ENCODE assay signal across 28 cellular contexts in genomic region chr5:82987188-82987587, GRCh38.
"Had no signal": no experiment of that assay in that cellular context is flagged by ENCODE, and none has a peak within 500 bp of the region (broad histone marks: within the 10 kb centered on the region; RNA-seq: fewer than 3 reads in every experiment).

No MANE protein-coding gene starts in this region.

- H3K4me1 ChIP-seq: esophagus muscularis mucosa, psoas muscle, sigmoid colon, testis, tibial artery had no signal

- H3K9me3 Mint-ChIP-seq: effector memory CD8-positive, alpha-beta T cell; naive B cell; stimulated activated memory B cell treated with anti-CD40 and anti-IgM and Interleukin-4, amounts not matched to agents 10 μg/mL and 1 μg/mL and 100 μg/mL, for 72 hours had no signal

- FAIRE-seq: urothelium cell line had no signal

- H3K27ac Mint-ChIP-seq: effector memory CD8-positive, alpha-beta T cell; mesothelial cell of epicardium; naive B cell; natural killer cell treated with Interleukin-12 subunit alpha and Interleukin-12 subunit beta and Interleukin-15 and Interleukin-18, amount 100 ng/mL, for 72 hours; stimulated activated memory B cell treated with anti-CD40 and anti-IgM and Interleukin-4, amounts not matched to agents 10 μg/mL and 1 μg/mL and 100 μg/mL, for 72 hours had no signal

- DNase-seq: effector memory CD8-positive, alpha-beta T cell; foreskin melanocyte; head of caudate nucleus; kidney; mesenchymal stem cell; mucosa of descending colon; naive B cell; occipital lobe; ovary; posterior cingulate gyrus; psoas muscle; right cardiac atrium; sigmoid colon; stimulated activated CD4-positive, alpha-beta T cell treated with anti-CD3 and anti-CD28 coated beads, Interleukin-4, amount 100 ng/mL, for 4 hours; stimulated activated naive CD8-positive, alpha-beta T cell treated with anti-CD3 and anti-CD28 coated beads, Interleukin-15, Interleukin-2, amounts not matched to agents 100 U/mL and 50 U/mL, for 24 hours; substantia nigra; testis; tibial artery; upper lobe of left lung had no signal

- ATAC-seq: effector memory CD8-positive, alpha-beta T cell; left lobe of liver; mucosa of descending colon; natural killer cell treated with Interleukin-12 subunit alpha and Interleukin-12 subunit beta and Interleukin-15 and Interleukin-18, amount 100 ng/mL, for 72 hours; psoas muscle; right cardiac atrium; stimulated activated memory B cell treated with anti-CD40 and anti-IgM and Interleukin-4, amounts not matched to agents 10 μg/mL and 1 μg/mL and 100 μg/mL, for 72 hours; stimulated activated naive CD8-positive, alpha-beta T cell treated with anti-CD3 and anti-CD28 coated beads, Interleukin-15, Interleukin-2, amounts not matched to agents 100 U/mL and 50 U/mL, for 24 hours had no signal

- H3K9me3 ChIP-seq: mucosa of descending colon, ovary, psoas muscle, sigmoid colon, testis, tibial artery, upper lobe of left lung had no signal

- H3K27me3 Mint-ChIP-seq: stimulated activated memory B cell treated with anti-CD40 and anti-IgM and Interleukin-4, amounts not matched to agents 10 μg/mL and 1 μg/mL and 100 μg/mL, for 72 hours had no signal

- H3K4me3 Mint-ChIP-seq: effector memory CD8-positive, alpha-beta T cell; mesothelial cell of epicardium; natural killer cell treated with Interleukin-12 subunit alpha and Interleukin-12 subunit beta and Interleukin-15 and Interleukin-18, amount 100 ng/mL, for 72 hours; stimulated activated memory B cell treated with anti-CD40 and anti-IgM and Interleukin-4, amounts not matched to agents 10 μg/mL and 1 μg/mL and 100 μg/mL, for 72 hours had no signal

- H3K27ac ChIP-seq: coronary artery, epithelial cell of prostate, esophagus muscularis mucosa, ovary, psoas muscle, sigmoid colon, testis, tibial artery, upper lobe of left lung had no signal

- H3K27me3 ChIP-seq: esophagus muscularis mucosa, ovary, sigmoid colon, testis, tibial artery, upper lobe of left lung had no signal

- H3K36me3 ChIP-seq: esophagus muscularis mucosa, ovary, sigmoid colon, tibial artery, upper lobe of left lung had no signal

- H3K36me3 Mint-ChIP-seq: mesothelial cell of epicardium; naive B cell; natural killer cell treated with Interleukin-12 subunit alpha and Interleukin-12 subunit beta and Interleukin-15 and Interleukin-18, amount 100 ng/mL, for 72 hours; stimulated activated memory B cell treated with anti-CD40 and anti-IgM and Interleukin-4, amounts not matched to agents 10 μg/mL and 1 μg/mL and 100 μg/mL, for 72 hours had no signal

- H3K4me3 ChIP-seq: coronary artery, esophagus muscularis mucosa, lung, mucosa of descending colon, ovary, psoas muscle, sigmoid colon, testis, tibial artery, upper lobe of left lung had no signal

- H3K4me1 Mint-ChIP-seq: naive B cell; stimulated activated memory B cell treated with anti-CD40 and anti-IgM and Interleukin-4, amounts not matched to agents 10 μg/mL and 1 μg/mL and 100 μg/mL, for 72 hours had no signal
